In the genomic region with DNA sequence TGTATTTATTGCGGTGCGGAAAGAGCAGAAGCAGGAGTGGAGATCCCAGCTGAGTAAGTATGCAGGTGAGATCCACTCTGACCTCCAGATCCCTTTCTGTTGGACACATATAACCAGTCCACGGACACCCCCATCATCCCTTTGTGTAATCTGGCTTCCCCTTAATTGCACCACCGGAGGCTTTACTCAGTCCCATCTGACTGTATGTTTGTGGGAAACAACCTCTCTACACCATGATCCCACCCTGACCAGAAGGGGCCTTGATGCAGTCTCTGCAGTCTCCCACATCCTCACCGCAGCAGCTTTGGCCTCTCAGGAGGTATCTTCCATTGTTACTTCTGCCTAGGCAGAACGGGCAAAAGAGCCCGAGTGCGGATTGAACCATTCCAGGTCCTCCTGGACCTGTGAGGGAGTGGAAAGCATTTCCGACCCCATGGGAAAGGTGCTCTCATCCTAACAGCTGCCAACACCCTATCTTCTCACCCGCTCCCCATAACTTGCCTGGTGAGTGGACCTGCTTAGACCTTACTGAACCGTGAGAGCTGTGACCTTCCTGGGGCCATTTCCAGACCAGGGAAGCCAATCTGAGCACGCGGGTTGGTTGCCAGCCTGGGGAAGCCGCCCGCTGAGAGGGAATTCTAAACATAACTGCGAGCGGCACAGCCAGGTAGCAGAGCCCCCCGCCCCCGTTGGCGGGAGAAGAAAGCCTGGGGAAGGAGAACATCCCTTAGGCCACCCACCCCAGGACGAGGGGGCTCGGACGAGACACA, we compare ENCODE assay signal across 9 cellular contexts. TPM values are rescaled to one million over a fixed set of nuclear protein-coding genes. Genes with fewer than 3 reads are reported as not detected.
DNase-seq lines count a peak whose midpoint lies in the region; ATAC-seq and TF ChIP-seq lines count a peak whose summit lies in the region.
"Had no signal": no experiment of that assay in that cellular context is flagged by ENCODE, and none has a peak within 500 bp of the region (broad histone marks: within the 10 kb centered on the region; RNA-seq: fewer than 3 reads in every experiment).

No MANE protein-coding gene starts in this region.

- peak overlapping the region; percentile 71 for H3K4me2 ChIP-seq in PC-3 (ENCODE audit: low read length)
- H3K4me2 ChIP-seq: KMS-11 had no signal

- DNase-seq in PC-3 (no peak), esophagus muscularis mucosa (ENCODE audit: extremely low spot score) (peak; percentile 84), mucosa of descending colon (no peak), thyroid gland (peak; percentile 54), NCI-H2029 treated with DMSO at 0.1 percent for 48 hours (lab: John Stamatoyannopoulos, UW) (no peak), head of caudate nucleus (no peak), NCI-H524 treated with DMSO at 0.1 percent for 48 hours (lab: John Stamatoyannopoulos, UW) (no peak)
- DNase-seq: RPMI8226 had no signal

- H3K27ac ChIP-seq in PC-3 (ENCODE audit: low read length) (no peak overlapping the region), esophagus muscularis mucosa (replicated peaks in 1 of 4) (peak overlapping the region; percentile 53 to 72 (median 62)), thyroid gland (peak overlapping the region; percentile 90 to 94 (median 93))
- H3K27ac ChIP-seq: KMS-11 had no signal

- intact Hi-C loops in PC-3 (cut with micrococcal nuclease) (no loop called here), esophagus muscularis mucosa (cut with DNase I) (no loop called here), mucosa of descending colon (cut with DNase I, micrococcal nuclease) (no loop called here), thyroid gland (cut with DNase I) (no loop called here), head of caudate nucleus (cut with DNase I) (no loop called here)

- no peak for TF ChIP-seq EP300 in esophagus muscularis mucosa (IDR thresholded peaks at IDR 0.05)

- CTCF ChIA-PET in PC-3 (lab: Charles Lee) = no interaction called here

- H3K9ac ChIP-seq in PC-3 (ENCODE audit: low read length) = no peak overlapping the region
- H3K9ac ChIP-seq: KMS-11 had no signal

- peak overlapping the region; percentile 60; the same call in 1 of the 2 replicates for H3K4me3 ChIP-seq in PC-3 (ENCODE audit: low read length)
- H3K4me3 ChIP-seq in esophagus muscularis mucosa = peak overlapping the region; percentile 64 to 73 (median 68)
- peak overlapping the region; percentile 19 for H3K4me3 ChIP-seq in mucosa of descending colon
- H3K4me3 ChIP-seq in thyroid gland (replicated peaks in 1 of 3) = peak overlapping the region in 2 of 3 donors; percentile 66 to 72

- H3K27me3 ChIP-seq in PC-3 (ENCODE audit: low read length) (peaks cover 7% of the 10 kb centered on the region; the same call in 1 of the 2 replicates), esophagus muscularis mucosa (peaks cover 0 to 19% (median 0%) of the 10 kb centered on the region in 4 donors), thyroid gland (no peaks in the 10 kb centered on the region)

- no peaks in the 10 kb centered on the region for H3K79me2 ChIP-seq in PC-3 (ENCODE audit: low read length)

- H4K20me1 ChIP-seq in PC-3 (ENCODE audit: low read length) = no peaks in the 10 kb centered on the region

- TF ChIP-seq POLR2A in esophagus muscularis mucosa (IDR thresholded peaks at IDR 0.05; ENCODE audit: low read depth) = no peak
- TF ChIP-seq POLR2A in thyroid gland (IDR thresholded peaks at IDR 0.05) = no peak

- POLR2A ChIA-PET in PC-3 (lab: Charles Lee; ENCODE audit: unreplicated experiment) = no interaction called here

- no peaks in the 10 kb centered on the region for H3K4me1 ChIP-seq in PC-3 (ENCODE audit: insufficient read depth, low read length)
- peaks cover 11 to 27% (median 21%) of the 10 kb centered on the region in 4 donors for H3K4me1 ChIP-seq in esophagus muscularis mucosa
- no peaks in the 10 kb centered on the region for H3K4me1 ChIP-seq in mucosa of descending colon (ENCODE audit: low read depth)
- peaks cover 12 to 30% of the 10 kb centered on the region in 2 donors for H3K4me1 ChIP-seq in thyroid gland

- H3K9me3 ChIP-seq in PC-3 (ENCODE audit: low read length) = no peaks in the 10 kb centered on the region
- H3K9me3 ChIP-seq in esophagus muscularis mucosa = no peaks in the 10 kb centered on the region
- H3K9me3 ChIP-seq in mucosa of descending colon = no peaks in the 10 kb centered on the region
- H3K9me3 ChIP-seq in thyroid gland = no peaks in the 10 kb centered on the region

- no peaks in the 10 kb centered on the region for H3F3A ChIP-seq in PC-3 (ENCODE audit: low read length, unreplicated experiment)

- 58% methylated on average over 17 of the region's 23 CpGs for WGBS in esophagus muscularis mucosa
- WGBS in thyroid gland, 2 donors = 45 to 68% methylated on average over 8 to 13 of the region's 23 CpGs

- H2AFZ ChIP-seq in PC-3 (ENCODE audit: low read length) = no peak overlapping the region

- TF ChIP-seq CTCF in PC-3 (conservative IDR thresholded peaks at IDR 0.05; ENCODE audit: low read depth, low read length) = no peak
- TF ChIP-seq CTCF in esophagus muscularis mucosa (IDR thresholded peaks at IDR 0.05) = no peak
- no peak for TF ChIP-seq CTCF in mucosa of descending colon (IDR thresholded peaks at IDR 0.05)
- no peak for TF ChIP-seq CTCF in thyroid gland (IDR thresholded peaks at IDR 0.05)

- no peak for ATAC-seq in PC-3
- ATAC-seq in mucosa of descending colon = peak; percentile 14

- no peaks in the 10 kb centered on the region for H3K9me2 ChIP-seq in PC-3 (replicated peaks; ENCODE audit: low read length)

- BruUV-seq in PC-3 (replicated peaks; lab: Mats Ljungman, UMichigan) = no TSS peak

- H3K36me3 ChIP-seq in PC-3 (ENCODE audit: low read depth, low read length) (no peaks in the 10 kb centered on the region), esophagus muscularis mucosa (no peaks in the 10 kb centered on the region), mucosa of descending colon (ENCODE audit: low read depth) (no peaks in the 10 kb centered on the region), thyroid gland (no peaks in the 10 kb centered on the region)

RNA-seq across cellular contexts. Expression of a gene that starts 1.1 kb away (rescaled TPM):
- total RNA-seq in PC-3 (2014; rRNA removed) (not detected in 2 replicates), esophagus muscularis mucosa (10 to 100 TPM in 3 of 4 donors, 1 to 10 TPM in 1; 8.3 to 17.6 (median 13.8) TPM), mucosa of descending colon (10 to 100 TPM; 34.3 to 72.2 (median 67.7) TPM), thyroid gland (10 to 100 TPM; 26.0 to 76.6 (median 41.0) TPM)

Comparison
In these comparisons a context has a peak if more than half of its experiments do, and no peak if none do; other contexts are left out.
1. DNase-seq: peak in esophagus muscularis mucosa (single experiment) and thyroid gland (2 of 2); none in PC-3 (single experiment), mucosa of descending colon (0 of 3), NCI-H2029 treated with DMSO at 0.1 percent for 48 hours (single experiment), head of caudate nucleus (0 of 42) and NCI-H524 treated with DMSO at 0.1 percent for 48 hours (single experiment).
2. H3K4me3 ChIP-seq: peak in every context shown above with its lines; median percentile 69 in thyroid gland; 68 in esophagus muscularis mucosa; 60 in PC-3; 19 in mucosa of descending colon.